ENCODE assay signal across 34 cellular contexts in the genomic region with DNA sequence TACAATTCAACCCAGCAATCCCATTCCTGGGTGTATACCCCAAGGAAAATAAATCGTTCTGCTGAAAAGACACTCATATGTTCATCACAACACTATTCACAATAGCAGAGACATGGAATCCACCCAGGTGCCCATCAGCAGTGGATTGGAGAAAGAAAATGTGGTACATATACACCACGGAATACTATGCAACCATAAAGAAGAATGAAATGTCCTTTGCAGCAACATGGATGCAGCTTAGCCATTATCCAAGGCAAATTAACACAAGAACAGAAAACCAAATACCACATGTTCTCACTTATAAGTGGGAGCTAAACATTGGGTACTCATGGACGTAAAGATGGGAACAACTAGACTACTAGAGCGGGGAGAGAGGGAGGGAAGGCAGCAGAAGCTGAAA.
"Had no signal": no experiment of that assay in that cellular context is flagged by ENCODE, and none has a peak within 500 bp of the region (broad histone marks: within the 10 kb centered on the region; RNA-seq: fewer than 3 reads in every experiment).

No MANE protein-coding gene starts in this region.

- H3K9ac ChIP-seq: KMS-11 had no signal

- H3K36me3 ChIP-seq: MG63 had no signal

- DNase-seq: Karpas-422, Kasumi-1, MG63, MM.1S, MV-4-11, NCI-H1048, NCI-H1092, NCI-H1092 treated with DMSO at 0.1 percent for 48 hours, NCI-H1105, NCI-H1105 treated with DMSO at 0.1 percent for 48 hours, NCI-H1417, NCI-H1417 treated with DMSO at 0.1 percent for 48 hours, NCI-H1436, NCI-H1436 treated with DMSO at 0.1 percent for 48 hours, NCI-H146, NCI-H1694, NCI-H1694 treated with DMSO at 0.1 percent for 48 hours, NCI-H187, NCI-H187 treated with DMSO at 0.1 percent for 48 hours, NCI-H1930, NCI-H2029, NCI-H2029 treated with DMSO at 0.1 percent for 48 hours, NCI-H2081, NCI-H2081 treated with DMSO at 0.1 percent for 48 hours, NCI-H2107, NCI-H2171, NCI-H2171 treated with DMSO at 0.1 percent for 48 hours, NCI-H2227 treated with DMSO at 0.1 percent for 48 hours, NCI-H226, NCI-H345, NCI-H446, NCI-H446 treated with DMSO at 0.1 percent for 48 hours, NCI-H510A had no signal

- H3K4me3 ChIP-seq: MG63 had no signal

- H3K27ac ChIP-seq: KMS-11 had no signal

- H3K27me3 ChIP-seq: MG63 had no signal

- H3K9me3 ChIP-seq: MG63 had no signal

- H3K4me2 ChIP-seq: KMS-11 had no signal
